ENCODE assay signal across 1 cellular context in the genomic region with DNA sequence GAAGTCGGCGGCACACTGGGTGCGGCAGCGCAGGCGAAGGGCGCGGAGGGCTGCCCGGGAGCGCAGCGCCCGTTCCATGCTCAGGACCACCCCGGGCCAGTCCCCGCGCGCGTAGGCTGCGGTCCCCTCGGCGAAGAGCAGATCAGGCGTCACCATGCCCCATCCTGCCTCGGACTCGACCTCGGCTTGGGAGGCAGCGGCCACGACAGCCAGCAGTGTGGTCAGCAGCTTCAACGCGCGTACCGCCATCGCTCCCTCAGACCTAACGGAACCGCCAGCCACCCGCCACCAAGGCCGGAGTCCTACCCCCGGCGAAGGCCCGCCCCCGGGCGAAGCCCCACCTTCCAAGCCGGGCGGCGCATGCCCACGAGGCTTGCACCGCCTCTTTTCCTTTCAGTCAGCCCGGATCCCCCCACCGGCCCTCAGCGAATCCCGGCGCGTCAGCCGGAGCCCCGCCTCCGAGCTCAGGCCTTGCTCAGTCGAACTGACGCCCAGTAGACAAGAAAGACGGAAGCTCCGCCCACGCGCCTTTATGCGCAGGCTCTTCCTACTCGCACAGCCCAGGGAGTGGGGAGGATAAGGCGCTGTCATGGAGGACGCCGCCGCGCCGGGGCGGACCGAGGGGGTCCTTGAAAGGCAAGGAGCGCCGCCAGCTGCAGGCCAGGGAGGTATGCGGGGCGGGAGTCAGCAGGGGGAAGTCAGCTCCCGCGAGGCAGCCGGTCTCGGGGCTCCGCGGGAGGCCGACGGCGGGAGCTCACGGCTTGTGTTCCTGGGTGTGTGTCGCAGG.
TF ChIP-seq lines count a peak whose summit lies in the region.

A gene (plus strand): TSS at position 527 of the 787 bp plus-strand sequence. CDS start 63 bp downstream, at position 590.
A gene with protein sequence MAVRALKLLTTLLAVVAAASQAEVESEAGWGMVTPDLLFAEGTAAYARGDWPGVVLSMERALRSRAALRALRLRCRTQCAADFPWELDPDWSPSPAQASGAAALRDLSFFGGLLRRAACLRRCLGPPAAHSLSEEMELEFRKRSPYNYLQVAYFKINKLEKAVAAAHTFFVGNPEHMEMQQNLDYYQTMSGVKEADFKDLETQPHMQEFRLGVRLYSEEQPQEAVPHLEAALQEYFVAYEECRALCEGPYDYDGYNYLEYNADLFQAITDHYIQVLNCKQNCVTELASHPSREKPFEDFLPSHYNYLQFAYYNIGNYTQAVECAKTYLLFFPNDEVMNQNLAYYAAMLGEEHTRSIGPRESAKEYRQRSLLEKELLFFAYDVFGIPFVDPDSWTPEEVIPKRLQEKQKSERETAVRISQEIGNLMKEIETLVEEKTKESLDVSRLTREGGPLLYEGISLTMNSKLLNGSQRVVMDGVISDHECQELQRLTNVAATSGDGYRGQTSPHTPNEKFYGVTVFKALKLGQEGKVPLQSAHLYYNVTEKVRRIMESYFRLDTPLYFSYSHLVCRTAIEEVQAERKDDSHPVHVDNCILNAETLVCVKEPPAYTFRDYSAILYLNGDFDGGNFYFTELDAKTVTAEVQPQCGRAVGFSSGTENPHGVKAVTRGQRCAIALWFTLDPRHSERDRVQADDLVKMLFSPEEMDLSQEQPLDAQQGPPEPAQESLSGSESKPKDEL (minus strand): TSS at position 306 of the 787 bp plus-strand sequence. CDS start 57 bp downstream, at position 249.

TF ChIP-seq in HCT116, 20 proteins besides CTCF, POLR2A, EP300 and RAD21 (continued from another document):
- TF ChIP-seq TCF7L2 (IDR thresholded peaks at IDR 0.05; ENCODE audit: borderline replicate concordance, extremely low read depth, insufficient read depth, insufficient read length) (peak; percentile 34), JUND (IDR thresholded peaks at IDR 0.05) (no peak), POLR2AphosphoS5 (IDR thresholded peaks at IDR 0.05; ENCODE audit: low read depth, low read length) (peak; percentile 97), YY1 (IDR thresholded peaks at IDR 0.05; ENCODE audit: extremely low read depth, insufficient replicate concordance, low read depth, low read length) (peak; percentile 83), CBX3 (IDR thresholded peaks at IDR 0.05; ENCODE audit: low read depth) (no peak), ZFX (IDR thresholded peaks at IDR 0.05) (peak; percentile 75), SRF (IDR thresholded peaks at IDR 0.05; ENCODE audit: low read depth) (no peak), ELF1 (IDR thresholded peaks at IDR 0.05; ENCODE audit: borderline replicate concordance, low read depth) (no peak; the same call in 1 of the 2 replicates), EZH2 (IDR thresholded peaks at IDR 0.05) (no peak), EGR1 (IDR thresholded peaks at IDR 0.05; ENCODE audit: low read depth) (peak; percentile 95), SIN3A (IDR thresholded peaks at IDR 0.05; ENCODE audit: low read depth) (peak; percentile 77; the same call in 1 of the 2 replicates), CEBPB (IDR thresholded peaks at IDR 0.05; ENCODE audit: low read depth) (no peak), ZNF274 (IDR thresholded peaks at IDR 0.05; ENCODE audit: low read depth, low read length) (no peak)
- TF ChIP-seq, protein P1, sequence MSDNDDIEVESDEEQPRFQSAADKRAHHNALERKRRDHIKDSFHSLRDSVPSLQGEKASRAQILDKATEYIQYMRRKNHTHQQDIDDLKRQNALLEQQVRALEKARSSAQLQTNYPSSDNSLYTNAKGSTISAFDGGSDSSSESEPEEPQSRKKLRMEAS (IDR thresholded peaks at IDR 0.05): peak; percentile 27; the same call in 1 of the 2 replicates
- TF ChIP-seq, protein P2, sequence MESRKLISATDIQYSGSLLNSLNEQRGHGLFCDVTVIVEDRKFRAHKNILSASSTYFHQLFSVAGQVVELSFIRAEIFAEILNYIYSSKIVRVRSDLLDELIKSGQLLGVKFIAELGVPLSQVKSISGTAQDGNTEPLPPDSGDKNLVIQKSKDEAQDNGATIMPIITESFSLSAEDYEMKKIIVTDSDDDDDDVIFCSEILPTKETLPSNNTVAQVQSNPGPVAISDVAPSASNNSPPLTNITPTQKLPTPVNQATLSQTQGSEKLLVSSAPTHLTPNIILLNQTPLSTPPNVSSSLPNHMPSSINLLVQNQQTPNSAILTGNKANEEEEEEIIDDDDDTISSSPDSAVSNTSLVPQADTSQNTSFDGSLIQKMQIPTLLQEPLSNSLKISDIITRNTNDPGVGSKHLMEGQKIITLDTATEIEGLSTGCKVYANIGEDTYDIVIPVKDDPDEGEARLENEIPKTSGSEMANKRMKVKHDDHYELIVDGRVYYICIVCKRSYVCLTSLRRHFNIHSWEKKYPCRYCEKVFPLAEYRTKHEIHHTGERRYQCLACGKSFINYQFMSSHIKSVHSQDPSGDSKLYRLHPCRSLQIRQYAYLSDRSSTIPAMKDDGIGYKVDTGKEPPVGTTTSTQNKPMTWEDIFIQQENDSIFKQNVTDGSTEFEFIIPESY (IDR thresholded peaks at IDR 0.05; ENCODE audit: extremely low read depth, insufficient replicate concordance, low read length): no peak
- TF ChIP-seq, protein P3, sequence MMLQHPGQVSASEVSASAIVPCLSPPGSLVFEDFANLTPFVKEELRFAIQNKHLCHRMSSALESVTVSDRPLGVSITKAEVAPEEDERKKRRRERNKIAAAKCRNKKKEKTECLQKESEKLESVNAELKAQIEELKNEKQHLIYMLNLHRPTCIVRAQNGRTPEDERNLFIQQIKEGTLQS (IDR thresholded peaks at IDR 0.05): no peak
